In the genomic region with DNA sequence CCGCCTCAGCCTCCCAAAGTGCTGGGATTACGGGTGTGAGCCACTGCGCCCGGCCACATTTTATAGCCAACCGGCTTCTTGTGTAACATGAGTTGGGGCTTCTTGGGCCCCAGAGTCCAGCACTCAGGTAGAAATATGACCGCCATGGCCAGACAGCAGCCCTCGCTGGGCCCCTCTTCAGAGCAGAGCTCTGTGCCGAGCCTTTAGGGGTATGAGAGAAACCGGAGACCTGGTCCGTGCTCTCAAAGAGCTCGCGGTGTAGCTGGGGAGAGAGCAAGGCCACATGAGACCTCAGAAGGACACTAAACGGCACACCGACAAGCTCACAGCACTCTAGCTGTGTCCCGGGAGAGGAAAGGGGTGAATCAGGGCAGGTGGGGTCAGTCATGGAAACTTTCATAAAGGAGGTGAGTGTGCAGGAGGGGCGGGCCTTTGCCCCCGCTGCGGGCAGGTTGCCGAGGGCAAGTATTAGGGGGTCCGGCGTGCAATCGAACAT, we compare ENCODE assay signal across 1 cellular context.
TF ChIP-seq lines count a peak whose summit lies in the region.

No MANE protein-coding gene starts in this region.

TF ChIP-seq in GM23338, 12 proteins besides CTCF, POLR2A, EP300 and RAD21 (continued from another document):
- TF ChIP-seq, protein P1, sequence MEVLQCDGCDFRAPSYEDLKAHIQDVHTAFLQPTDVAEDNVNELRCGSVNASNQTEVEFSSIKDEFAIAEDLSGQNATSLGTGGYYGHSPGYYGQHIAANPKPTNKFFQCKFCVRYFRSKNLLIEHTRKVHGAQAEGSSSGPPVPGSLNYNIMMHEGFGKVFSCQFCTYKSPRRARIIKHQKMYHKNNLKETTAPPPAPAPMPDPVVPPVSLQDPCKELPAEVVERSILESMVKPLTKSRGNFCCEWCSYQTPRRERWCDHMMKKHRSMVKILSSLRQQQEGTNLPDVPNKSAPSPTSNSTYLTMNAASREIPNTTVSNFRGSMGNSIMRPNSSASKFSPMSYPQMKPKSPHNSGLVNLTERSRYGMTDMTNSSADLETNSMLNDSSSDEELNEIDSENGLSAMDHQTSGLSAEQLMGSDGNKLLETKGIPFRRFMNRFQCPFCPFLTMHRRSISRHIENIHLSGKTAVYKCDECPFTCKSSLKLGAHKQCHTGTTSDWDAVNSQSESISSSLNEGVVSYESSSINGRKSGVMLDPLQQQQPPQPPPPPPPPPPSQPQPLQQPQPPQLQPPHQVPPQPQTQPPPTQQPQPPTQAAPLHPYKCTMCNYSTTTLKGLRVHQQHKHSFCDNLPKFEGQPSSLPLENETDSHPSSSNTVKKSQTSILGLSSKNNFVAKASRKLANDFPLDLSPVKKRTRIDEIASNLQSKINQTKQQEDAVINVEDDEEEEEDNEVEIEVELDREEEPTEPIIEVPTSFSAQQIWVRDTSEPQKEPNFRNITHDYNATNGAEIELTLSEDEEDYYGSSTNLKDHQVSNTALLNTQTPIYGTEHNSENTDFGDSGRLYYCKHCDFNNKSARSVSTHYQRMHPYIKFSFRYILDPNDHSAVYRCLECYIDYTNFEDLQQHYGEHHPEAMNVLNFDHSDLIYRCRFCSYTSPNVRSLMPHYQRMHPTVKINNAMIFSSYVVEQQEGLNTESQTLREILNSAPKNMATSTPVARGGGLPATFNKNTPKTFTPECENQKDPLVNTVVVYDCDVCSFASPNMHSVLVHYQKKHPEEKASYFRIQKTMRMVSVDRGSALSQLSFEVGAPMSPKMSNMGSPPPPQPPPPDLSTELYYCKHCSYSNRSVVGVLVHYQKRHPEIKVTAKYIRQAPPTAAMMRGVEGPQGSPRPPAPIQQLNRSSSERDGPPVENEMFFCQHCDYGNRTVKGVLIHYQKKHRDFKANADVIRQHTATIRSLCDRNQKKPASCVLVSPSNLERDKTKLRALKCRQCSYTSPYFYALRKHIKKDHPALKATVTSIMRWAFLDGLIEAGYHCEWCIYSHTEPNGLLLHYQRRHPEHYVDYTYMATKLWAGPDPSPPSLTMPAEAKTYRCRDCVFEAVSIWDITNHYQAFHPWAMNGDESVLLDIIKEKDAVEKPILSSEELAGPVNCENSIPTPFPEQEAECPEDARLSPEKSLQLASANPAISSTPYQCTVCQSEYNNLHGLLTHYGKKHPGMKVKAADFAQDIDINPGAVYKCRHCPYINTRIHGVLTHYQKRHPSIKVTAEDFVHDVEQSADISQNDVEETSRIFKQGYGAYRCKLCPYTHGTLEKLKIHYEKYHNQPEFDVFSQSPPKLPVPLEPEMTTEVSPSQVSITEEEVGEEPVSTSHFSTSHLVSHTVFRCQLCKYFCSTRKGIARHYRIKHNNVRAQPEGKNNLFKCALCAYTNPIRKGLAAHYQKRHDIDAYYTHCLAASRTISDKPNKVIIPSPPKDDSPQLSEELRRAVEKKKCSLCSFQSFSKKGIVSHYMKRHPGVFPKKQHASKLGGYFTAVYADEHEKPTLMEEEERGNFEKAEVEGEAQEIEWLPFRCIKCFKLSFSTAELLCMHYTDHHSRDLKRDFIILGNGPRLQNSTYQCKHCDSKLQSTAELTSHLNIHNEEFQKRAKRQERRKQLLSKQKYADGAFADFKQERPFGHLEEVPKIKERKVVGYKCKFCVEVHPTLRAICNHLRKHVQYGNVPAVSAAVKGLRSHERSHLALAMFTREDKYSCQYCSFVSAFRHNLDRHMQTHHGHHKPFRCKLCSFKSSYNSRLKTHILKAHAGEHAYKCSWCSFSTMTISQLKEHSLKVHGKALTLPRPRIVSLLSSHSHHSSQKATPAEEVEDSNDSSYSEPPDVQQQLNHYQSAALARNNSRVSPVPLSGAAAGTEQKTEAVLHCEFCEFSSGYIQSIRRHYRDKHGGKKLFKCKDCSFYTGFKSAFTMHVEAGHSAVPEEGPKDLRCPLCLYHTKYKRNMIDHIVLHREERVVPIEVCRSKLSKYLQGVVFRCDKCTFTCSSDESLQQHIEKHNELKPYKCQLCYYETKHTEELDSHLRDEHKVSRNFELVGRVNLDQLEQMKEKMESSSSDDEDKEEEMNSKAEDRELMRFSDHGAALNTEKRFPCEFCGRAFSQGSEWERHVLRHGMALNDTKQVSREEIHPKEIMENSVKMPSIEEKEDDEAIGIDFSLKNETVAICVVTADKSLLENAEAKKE (CRISPR knock-in tag; IDR thresholded peaks at IDR 0.05), result no peak
- TF ChIP-seq, protein P2, sequence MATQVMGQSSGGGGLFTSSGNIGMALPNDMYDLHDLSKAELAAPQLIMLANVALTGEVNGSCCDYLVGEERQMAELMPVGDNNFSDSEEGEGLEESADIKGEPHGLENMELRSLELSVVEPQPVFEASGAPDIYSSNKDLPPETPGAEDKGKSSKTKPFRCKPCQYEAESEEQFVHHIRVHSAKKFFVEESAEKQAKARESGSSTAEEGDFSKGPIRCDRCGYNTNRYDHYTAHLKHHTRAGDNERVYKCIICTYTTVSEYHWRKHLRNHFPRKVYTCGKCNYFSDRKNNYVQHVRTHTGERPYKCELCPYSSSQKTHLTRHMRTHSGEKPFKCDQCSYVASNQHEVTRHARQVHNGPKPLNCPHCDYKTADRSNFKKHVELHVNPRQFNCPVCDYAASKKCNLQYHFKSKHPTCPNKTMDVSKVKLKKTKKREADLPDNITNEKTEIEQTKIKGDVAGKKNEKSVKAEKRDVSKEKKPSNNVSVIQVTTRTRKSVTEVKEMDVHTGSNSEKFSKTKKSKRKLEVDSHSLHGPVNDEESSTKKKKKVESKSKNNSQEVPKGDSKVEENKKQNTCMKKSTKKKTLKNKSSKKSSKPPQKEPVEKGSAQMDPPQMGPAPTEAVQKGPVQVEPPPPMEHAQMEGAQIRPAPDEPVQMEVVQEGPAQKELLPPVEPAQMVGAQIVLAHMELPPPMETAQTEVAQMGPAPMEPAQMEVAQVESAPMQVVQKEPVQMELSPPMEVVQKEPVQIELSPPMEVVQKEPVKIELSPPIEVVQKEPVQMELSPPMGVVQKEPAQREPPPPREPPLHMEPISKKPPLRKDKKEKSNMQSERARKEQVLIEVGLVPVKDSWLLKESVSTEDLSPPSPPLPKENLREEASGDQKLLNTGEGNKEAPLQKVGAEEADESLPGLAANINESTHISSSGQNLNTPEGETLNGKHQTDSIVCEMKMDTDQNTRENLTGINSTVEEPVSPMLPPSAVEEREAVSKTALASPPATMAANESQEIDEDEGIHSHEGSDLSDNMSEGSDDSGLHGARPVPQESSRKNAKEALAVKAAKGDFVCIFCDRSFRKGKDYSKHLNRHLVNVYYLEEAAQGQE (IDR thresholded peaks at IDR 0.05; ENCODE audit: unreplicated experiment), result no peak
- no peak for TF ChIP-seq ZNF114 (CRISPR knock-in tag; IDR thresholded peaks at IDR 0.05)
